In the genomic region with DNA sequence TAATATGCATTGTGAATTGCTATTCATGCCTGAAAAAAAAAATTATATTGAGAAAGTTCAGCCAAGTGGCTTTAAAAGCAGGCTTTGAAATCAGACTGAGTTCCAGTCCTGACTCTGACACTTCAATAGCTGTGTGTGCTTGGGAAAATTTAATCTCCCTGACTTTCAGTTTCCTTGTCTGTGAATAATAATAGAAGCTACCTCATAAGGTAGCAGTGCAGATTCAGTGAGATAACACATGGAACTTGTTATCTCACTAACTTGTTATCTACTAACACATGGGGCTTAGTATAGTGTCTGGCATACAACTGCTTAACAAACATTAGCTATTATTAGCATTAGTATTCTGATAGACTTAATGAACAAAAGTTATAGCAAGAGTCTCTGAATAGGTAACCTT, we compare ENCODE assay signal across 2 cellular contexts.
TF ChIP-seq lines count a peak whose summit lies in the region.

No MANE protein-coding gene starts in this region.

TF ChIP-seq in GM12878, 131 proteins besides CTCF, POLR2A, EP300 and RAD21:
- TF ChIP-seq SMAD1 (IDR thresholded peaks at IDR 0.05; ENCODE audit: low read depth, partially characterized antibody) (no peak), YY1 (IDR thresholded peaks at IDR 0.05; ENCODE audit: low read depth, low read length) (no peak), RAD51 (IDR thresholded peaks at IDR 0.05) (no peak), HCFC1 (IDR thresholded peaks at IDR 0.05; ENCODE audit: low read length) (no peak), SREBF2 (IDR thresholded peaks at IDR 0.05; ENCODE audit: low read length) (no peak), BACH1 (IDR thresholded peaks at IDR 0.05; ENCODE audit: borderline replicate concordance) (no peak), NR2F1 (conservative IDR thresholded peaks at IDR 0.05) (no peak), DPF2 (IDR thresholded peaks at IDR 0.05) (no peak)
- TF ChIP-seq, protein P1, sequence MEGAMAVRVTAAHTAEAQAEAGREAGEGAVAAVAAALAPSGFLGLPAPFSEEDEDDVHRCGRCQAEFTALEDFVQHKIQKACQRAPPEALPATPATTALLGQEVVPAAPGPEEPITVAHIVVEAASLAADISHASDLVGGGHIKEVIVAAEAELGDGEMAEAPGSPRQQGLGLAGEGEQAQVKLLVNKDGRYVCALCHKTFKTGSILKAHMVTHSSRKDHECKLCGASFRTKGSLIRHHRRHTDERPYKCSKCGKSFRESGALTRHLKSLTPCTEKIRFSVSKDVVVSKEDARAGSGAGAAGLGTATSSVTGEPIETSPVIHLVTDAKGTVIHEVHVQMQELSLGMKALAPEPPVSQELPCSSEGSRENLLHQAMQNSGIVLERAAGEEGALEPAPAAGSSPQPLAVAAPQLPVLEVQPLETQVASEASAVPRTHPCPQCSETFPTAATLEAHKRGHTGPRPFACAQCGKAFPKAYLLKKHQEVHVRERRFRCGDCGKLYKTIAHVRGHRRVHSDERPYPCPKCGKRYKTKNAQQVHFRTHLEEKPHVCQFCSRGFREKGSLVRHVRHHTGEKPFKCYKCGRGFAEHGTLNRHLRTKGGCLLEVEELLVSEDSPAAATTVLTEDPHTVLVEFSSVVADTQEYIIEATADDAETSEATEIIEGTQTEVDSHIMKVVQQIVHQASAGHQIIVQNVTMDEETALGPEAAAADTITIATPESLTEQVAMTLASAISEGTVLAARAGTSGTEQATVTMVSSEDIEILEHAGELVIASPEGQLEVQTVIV (IDR thresholded peaks at IDR 0.05; ENCODE audit: borderline replicate concordance, partially characterized antibody): no peak

TF ChIP-seq in WTC11, 78 proteins besides CTCF, POLR2A, EP300 and RAD21:
- TF ChIP-seq, protein P2, sequence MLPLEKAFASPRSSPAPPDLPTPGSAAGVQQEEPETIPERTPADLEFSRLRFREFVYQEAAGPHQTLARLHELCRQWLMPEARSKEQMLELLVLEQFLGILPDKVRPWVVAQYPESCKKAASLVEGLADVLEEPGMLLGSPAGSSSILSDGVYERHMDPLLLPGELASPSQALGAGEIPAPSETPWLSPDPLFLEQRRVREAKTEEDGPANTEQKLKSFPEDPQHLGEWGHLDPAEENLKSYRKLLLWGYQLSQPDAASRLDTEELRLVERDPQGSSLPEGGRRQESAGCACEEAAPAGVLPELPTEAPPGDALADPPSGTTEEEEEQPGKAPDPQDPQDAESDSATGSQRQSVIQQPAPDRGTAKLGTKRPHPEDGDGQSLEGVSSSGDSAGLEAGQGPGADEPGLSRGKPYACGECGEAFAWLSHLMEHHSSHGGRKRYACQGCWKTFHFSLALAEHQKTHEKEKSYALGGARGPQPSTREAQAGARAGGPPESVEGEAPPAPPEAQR (CRISPR knock-in tag; IDR thresholded peaks at IDR 0.05): no peak
- TF ChIP-seq, protein P3, sequence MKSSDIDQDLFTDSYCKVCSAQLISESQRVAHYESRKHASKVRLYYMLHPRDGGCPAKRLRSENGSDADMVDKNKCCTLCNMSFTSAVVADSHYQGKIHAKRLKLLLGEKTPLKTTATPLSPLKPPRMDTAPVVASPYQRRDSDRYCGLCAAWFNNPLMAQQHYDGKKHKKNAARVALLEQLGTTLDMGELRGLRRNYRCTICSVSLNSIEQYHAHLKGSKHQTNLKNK (CRISPR knock-in tag; IDR thresholded peaks at IDR 0.05): no peak
- TF ChIP-seq MXD4 (CRISPR knock-in tag; IDR thresholded peaks at IDR 0.05; ENCODE audit: borderline replicate concordance) (no peak), NFYB (CRISPR knock-in tag; conservative IDR thresholded peaks at IDR 0.05; ENCODE audit: low read depth) (no peak), OVOL2 (CRISPR knock-in tag; IDR thresholded peaks at IDR 0.05; ENCODE audit: borderline replicate concordance) (no peak), ZNF232 (CRISPR knock-in tag; IDR thresholded peaks at IDR 0.05) (no peak), ELF4 (CRISPR knock-in tag; IDR thresholded peaks at IDR 0.05; ENCODE audit: low read depth) (no peak), NFATC4 (CRISPR knock-in tag; IDR thresholded peaks at IDR 0.05) (no peak), FOXP1 (CRISPR knock-in tag; IDR thresholded peaks at IDR 0.05; ENCODE audit: borderline replicate concordance) (no peak), EMX1 (CRISPR knock-in tag; IDR thresholded peaks at IDR 0.05) (no peak), JAZF1 (CRISPR knock-in tag; IDR thresholded peaks at IDR 0.05) (no peak), ZNF396 (CRISPR knock-in tag; IDR thresholded peaks at IDR 0.05; ENCODE audit: borderline replicate concordance) (no peak), ZNF219 (CRISPR knock-in tag; IDR thresholded peaks at IDR 0.05; ENCODE audit: borderline replicate concordance) (no peak), RORB (CRISPR knock-in tag; IDR thresholded peaks at IDR 0.05) (no peak), KAT7 (CRISPR knock-in tag; IDR thresholded peaks at IDR 0.05; ENCODE audit: borderline replicate concordance) (no peak), HMGA2 (CRISPR knock-in tag; IDR thresholded peaks at IDR 0.05) (no peak), TEAD1 (CRISPR knock-in tag; IDR thresholded peaks at IDR 0.05) (no peak)
- TF ChIP-seq, protein P4, sequence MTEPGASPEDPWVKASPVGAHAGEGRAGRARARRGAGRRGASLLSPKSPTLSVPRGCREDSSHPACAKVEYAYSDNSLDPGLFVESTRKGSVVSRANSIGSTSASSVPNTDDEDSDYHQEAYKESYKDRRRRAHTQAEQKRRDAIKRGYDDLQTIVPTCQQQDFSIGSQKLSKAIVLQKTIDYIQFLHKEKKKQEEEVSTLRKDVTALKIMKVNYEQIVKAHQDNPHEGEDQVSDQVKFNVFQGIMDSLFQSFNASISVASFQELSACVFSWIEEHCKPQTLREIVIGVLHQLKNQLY (CRISPR knock-in tag; IDR thresholded peaks at IDR 0.05): no peak
- TF ChIP-seq, protein P5, sequence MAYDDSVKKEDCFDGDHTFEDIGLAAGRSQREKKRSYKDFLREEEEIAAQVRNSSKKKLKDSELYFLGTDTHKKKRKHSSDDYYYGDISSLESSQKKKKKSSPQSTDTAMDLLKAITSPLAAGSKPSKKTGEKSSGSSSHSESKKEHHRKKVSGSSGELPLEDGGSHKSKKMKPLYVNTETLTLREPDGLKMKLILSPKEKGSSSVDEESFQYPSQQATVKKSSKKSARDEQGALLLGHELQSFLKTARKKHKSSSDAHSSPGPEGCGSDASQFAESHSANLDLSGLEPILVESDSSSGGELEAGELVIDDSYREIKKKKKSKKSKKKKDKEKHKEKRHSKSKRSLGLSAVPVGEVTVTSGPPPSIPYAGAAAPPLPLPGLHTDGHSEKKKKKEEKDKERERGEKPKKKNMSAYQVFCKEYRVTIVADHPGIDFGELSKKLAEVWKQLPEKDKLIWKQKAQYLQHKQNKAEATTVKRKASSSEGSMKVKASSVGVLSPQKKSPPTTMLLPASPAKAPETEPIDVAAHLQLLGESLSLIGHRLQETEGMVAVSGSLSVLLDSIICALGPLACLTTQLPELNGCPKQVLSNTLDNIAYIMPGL (CRISPR knock-in tag; IDR thresholded peaks at IDR 0.05): no peak
